8 cellular contexts compared by ENCODE assay signal in genomic region chrX:7147431-7147977, GRCh38. TPM values are rescaled to one million over a fixed set of nuclear protein-coding genes. Genes with fewer than 3 reads are reported as not detected.
A peak's percentile ranks its signal among the peaks of the same experiment; 100 is the strongest.
DNase-seq lines count a peak whose midpoint lies in the region; ATAC-seq and TF ChIP-seq lines count a peak whose summit lies in the region.

STS (plus strand) TSS chrX:7147712; CDS start chrX:7253200, 105,488 bp downstream.

- H3K23ac ChIP-seq in IMR-90 (ENCODE audit: low read depth, low read length) = peak within 1 kb of the TSS; percentile 95
- no peak within 1 kb of the TSS for H3K23ac ChIP-seq in mesendoderm (ENCODE audit: low read length)

- H3K9ac ChIP-seq in IMR-90 (ENCODE audit: low read depth, low read length) (peak within 1 kb of the TSS; percentile 84), mesendoderm (ENCODE audit: low read length) (peak within 1 kb of the TSS; percentile 79)

- peak within 1 kb of the TSS; percentile 94 for H4K91ac ChIP-seq in IMR-90 (ENCODE audit: insufficient read depth, low read depth, low read length)

- H2AK5ac ChIP-seq in IMR-90 (ENCODE audit: low read depth, low read length) = peak within 1 kb of the TSS; percentile 75
- no peak within 1 kb of the TSS for H2AK5ac ChIP-seq in mesendoderm (ENCODE audit: low read length)

- dilution Hi-C loops in IMR-90 (cut with HindIII; ENCODE audit: low sequenced_read_pairs, unreplicated experiment) = no loop called here

- H2AK9ac ChIP-seq in IMR-90 (replicated peaks; ENCODE audit: low read depth, low read length, poor library complexity) = peak within 1 kb of the TSS; percentile 98

- TF ChIP-seq POLR2A in IMR-90 (IDR thresholded peaks at IDR 0.05; ENCODE audit: low read depth, low read length) = no peak

- H2BK15ac ChIP-seq in IMR-90 (ENCODE audit: low read depth, low read length) (peak within 1 kb of the TSS; percentile 81; the same call in 1 of the 3 replicates), mesendoderm (replicated peaks; ENCODE audit: low read depth) (no peak within 1 kb of the TSS)

- H3K36me3 Mint-ChIP-seq in activated CD4-positive, alpha-beta T cell treated with anti-CD3 and anti-CD28 coated beads, Interleukin-2, amount 10 ng/mL, durations not matched to agents 24 days and 14 days (ENCODE audit: low read depth) = peaks cover 2% of the 10 kb centered on the region

- H3K18ac ChIP-seq in IMR-90 (ENCODE audit: low read depth, low read length) (peak within 1 kb of the TSS; percentile 71), mesendoderm (ENCODE audit: low read length) (peak within 1 kb of the TSS; percentile 90)

- peak within 1 kb of the TSS; percentile 85 for H3K27ac ChIP-seq in IMR-90 (ENCODE audit: insufficient read depth, low read length)
- peak within 1 kb of the TSS; percentile 76 for H3K27ac ChIP-seq in ectodermal cell (ENCODE audit: insufficient read depth, low read depth, low read length, poor library complexity, severe bottlenecking)
- peak within 1 kb of the TSS; percentile 66 for H3K27ac ChIP-seq in mesendoderm (ENCODE audit: low read depth, low read length)

- peaks cover 4% of the 10 kb centered on the region; the same call in 1 of the 2 replicates for H4K20me1 ChIP-seq in IMR-90 (ENCODE audit: insufficient read depth, low read length)

- no peaks in the 10 kb centered on the region for H3K79me2 ChIP-seq in mesendoderm (ENCODE audit: control insufficient read depth, insufficient read depth, low read length)

- H3K4me2 ChIP-seq in IMR-90 (ENCODE audit: low read depth, low read length) (peak within 1 kb of the TSS; percentile 91), mesendoderm (ENCODE audit: low read length) (peak within 1 kb of the TSS; percentile 67)

- no peaks in the 10 kb centered on the region for H3K9me3 Mint-ChIP-seq in activated CD4-positive, alpha-beta T cell treated with anti-CD3 and anti-CD28 coated beads, Interleukin-2, amount 10 ng/mL, durations not matched to agents 24 days and 14 days

- H4K5ac ChIP-seq in IMR-90 (ENCODE audit: low read depth, low read length) (peak within 1 kb of the TSS; percentile 68), mesendoderm (ENCODE audit: low read length) (no peak within 1 kb of the TSS)

- no peak within 1 kb of the TSS; the same call in 1 of the 2 replicates for H2BK20ac ChIP-seq in IMR-90 (ENCODE audit: low read depth, low read length)

- H2AFZ ChIP-seq in IMR-90 (replicated peaks; ENCODE audit: low read length, poor library complexity) = peak within 1 kb of the TSS; percentile 98

- peaks cover 11% of the 10 kb centered on the region for H3K4me1 Mint-ChIP-seq in activated CD4-positive, alpha-beta T cell treated with anti-CD3 and anti-CD28 coated beads, Interleukin-2, amount 10 ng/mL, durations not matched to agents 24 days and 14 days

- H3K27ac Mint-ChIP-seq in activated CD4-positive, alpha-beta T cell treated with anti-CD3 and anti-CD28 coated beads, Interleukin-2, amount 10 ng/mL, durations not matched to agents 24 days and 14 days = peak within 1 kb of the TSS; percentile 85

- H3K79me1 ChIP-seq in IMR-90 (ENCODE audit: low read depth in 1 of 2, low read length in 2 of 2) (peaks cover 9 to 27% of the 10 kb centered on the region in 2 experiments; a peak in 3 of 4 replicates), mesendoderm (ENCODE audit: low read length) (no peaks in the 10 kb centered on the region)

- H3K9me3 ChIP-seq in IMR-90 (ENCODE audit: control insufficient read depth, insufficient read depth, low read length) (no peaks in the 10 kb centered on the region), ectodermal cell (ENCODE audit: control insufficient read depth, low read length) (no peaks in the 10 kb centered on the region)

- H2BK5ac ChIP-seq in IMR-90 (ENCODE audit: low read depth, low read length, poor library complexity, severe bottlenecking) (peak within 1 kb of the TSS; percentile 90), mesendoderm (ENCODE audit: low read length) (no peak within 1 kb of the TSS)

- H2BK120ac ChIP-seq in IMR-90 (ENCODE audit: low read depth, low read length) (peak within 1 kb of the TSS; percentile 88), mesendoderm (ENCODE audit: low read depth, low read length) (no peak within 1 kb of the TSS)

- no peaks in the 10 kb centered on the region for H3K27me3 Mint-ChIP-seq in activated CD4-positive, alpha-beta T cell treated with anti-CD3 and anti-CD28 coated beads, Interleukin-2, amount 10 ng/mL, durations not matched to agents 24 days and 14 days

- CTCF ChIA-PET in IMR-90 (lab: Yijun Ruan, JAX) = no interaction called here

- peak within 1 kb of the TSS; percentile 77 for H3K56ac ChIP-seq in IMR-90 (ENCODE audit: extremely low read depth, insufficient read depth, low read length)
- H3K56ac ChIP-seq in mesendoderm (ENCODE audit: low read length) = peak within 1 kb of the TSS; percentile 89

- ATAC-seq in GM21528 (IDR thresholded peaks at IDR 0.05; ENCODE audit: low FRiP score, unreplicated experiment) (peak; percentile 54), IMR-90 (ENCODE audit: low read depth) (peak; percentile 58)

- DNase-seq in Daoy (ENCODE audit: low read depth) (peak; percentile 5), IMR-90 (peak; percentile 14), mesendoderm (peak; percentile 46), NCI-H510A (lab: John Stamatoyannopoulos, UW) (no peak)
- DNase-seq in activated CD4-positive, alpha-beta T cell treated with anti-CD3 and anti-CD28 coated beads, Interleukin-2, amount 10 ng/mL, durations not matched to agents 24 days and 14 days = peak; percentile 76
- peak; percentile 0 to 35 for DNase-seq in stimulated activated CD8-positive, alpha-beta memory T cell treated with anti-CD3 and anti-CD28 coated beads, Interleukin-15, amount 100 ng/mL, for 4 hours (ENCODE audit: low read depth in 2 of 2)

- no peak for TF ChIP-seq CTCF in IMR-90 (conservative IDR thresholded peaks at IDR 0.05; ENCODE audit: low read depth, low read length)

- H3K4me1 ChIP-seq in IMR-90 (ENCODE audit: control insufficient read depth, insufficient read depth, low read length) (peaks cover 4% of the 10 kb centered on the region; the same call in 1 of the 2 replicates), ectodermal cell (ENCODE audit: control insufficient read depth, insufficient read depth, low read length) (no peaks in the 10 kb centered on the region), mesendoderm (ENCODE audit: control insufficient read depth, low read depth, low read length) (no peaks in the 10 kb centered on the region)

- H3K4me3 ChIP-seq in IMR-90 (ENCODE audit: insufficient read depth, low read depth, low read length) (peak within 1 kb of the TSS; percentile 70), ectodermal cell (ENCODE audit: insufficient read depth, low read depth, low read length) (peak within 1 kb of the TSS; percentile 71), mesendoderm (ENCODE audit: low read length) (peak within 1 kb of the TSS; percentile 61)

- TF ChIP-seq RAD21 in IMR-90 (IDR thresholded peaks at IDR 0.05; ENCODE audit: low read length) = no peak

- no TSS peak for BruUV-seq in IMR-90 (replicated peaks; lab: Mats Ljungman, UMichigan)

- H3K4ac ChIP-seq in IMR-90 (ENCODE audit: low read depth, low read length) (peak within 1 kb of the TSS; percentile 90), mesendoderm (ENCODE audit: low read depth, low read length) (no peak within 1 kb of the TSS)

- peak within 1 kb of the TSS; percentile 71 to 97 for H4K8ac ChIP-seq in IMR-90 (ENCODE audit: low read depth in 2 of 2, low read length in 2 of 2)
- H4K8ac ChIP-seq in mesendoderm (ENCODE audit: low read depth, low read length) = no peak within 1 kb of the TSS

- intact Hi-C loops in IMR-90 (cut with micrococcal nuclease) = loop anchor here (5.0 kb wide), 1 partner anchor 440 kb away; no protein-coding TSS in a partner anchor
- intact Hi-C loops in activated CD4-positive, alpha-beta T cell treated with anti-CD3 and anti-CD28 coated beads, Interleukin-2, amount 10 ng/mL, durations not matched to agents 24 days and 14 days (cut with micrococcal nuclease) = loop anchor here (2.0 to 5.0 kb wide), 2 partner anchors 63 to 780 kb away; partner anchors contain the start of gene PNPLA4

- POLR2A ChIA-PET in IMR-90 (lab: Charles Lee; ENCODE audit: unreplicated experiment) = no interaction called here

- H3K14ac ChIP-seq in IMR-90 (replicated peaks; ENCODE audit: low read depth, low read length) = peak within 1 kb of the TSS; percentile 94

- peaks cover 2% of the 10 kb centered on the region; the same call in 1 of the 2 replicates for H3K9me1 ChIP-seq in IMR-90 (ENCODE audit: insufficient read depth, low read length)

- H3K36me3 ChIP-seq in IMR-90 (ENCODE audit: control insufficient read depth, insufficient read depth, low read length) (no peaks in the 10 kb centered on the region), ectodermal cell (ENCODE audit: control insufficient read depth, insufficient read depth, low read length) (no peaks in the 10 kb centered on the region), mesendoderm (ENCODE audit: control insufficient read depth, insufficient read depth, low read length) (no peaks in the 10 kb centered on the region)

- H3K27me3 ChIP-seq in IMR-90 (ENCODE audit: control insufficient read depth, insufficient read depth, low read length) (no peaks in the 10 kb centered on the region), ectodermal cell (ENCODE audit: control insufficient read depth, insufficient read depth, low read length, poor library complexity, severe bottlenecking) (no peaks in the 10 kb centered on the region), mesendoderm (ENCODE audit: insufficient read depth, low read length, poor library complexity) (no peaks in the 10 kb centered on the region)

- 2% methylated on average over 15 of the region's 61 CpGs; no CpG with 5 or more reads in 1 of the 2 experiments for WGBS in IMR-90 (ENCODE audit: extremely low coverage in 2 of 2, insufficient read length in 1 of 2), 2 experiments
- 0% methylated on average over 61 of the region's 61 CpGs for WGBS in ectodermal cell, 2 experiments
- WGBS in mesendoderm (ENCODE audit: extremely low coverage, insufficient coverage, low lambda C conversion rate) = no CpG with 5 or more reads among the region's 61 CpGs

- H3K4me3 Mint-ChIP-seq in activated CD4-positive, alpha-beta T cell treated with anti-CD3 and anti-CD28 coated beads, Interleukin-2, amount 10 ng/mL, durations not matched to agents 24 days and 14 days = peak within 1 kb of the TSS; percentile 85

- in situ Hi-C loops in IMR-90 (cut with MboI; ENCODE audit: low sequenced_read_pairs) = no loop called here

TF ChIP-seq in IMR-90, 13 proteins besides CTCF, POLR2A, EP300 and RAD21 (continues in another document):
- peak; percentile 76 for TF ChIP-seq MXI1 (IDR thresholded peaks at IDR 0.05; ENCODE audit: borderline replicate concordance, low read depth, low read length)

RNA-seq across cellular contexts. Expression of gene STS, which starts in this region (rescaled TPM):
- total RNA-seq in Daoy (2014; rRNA removed; shearing (Covaris generic)) = 0.51 and 1.5 TPM in 2 replicates
- total RNA-seq in IMR-90 (2012; rRNA removed) = 3.4 and 3.6 TPM in 2 replicates
- polyA plus RNA-seq in IMR-90 (2012; rRNA removed) = 2.4 and 2.6 TPM in 2 replicates
- polyA plus RNA-seq in IMR-90 (2012; cell fraction: cytosol; rRNA removed) = 0.96 and 1.2 TPM in 2 replicates
- polyA plus RNA-seq in IMR-90 (2012; cell fraction: nucleus; rRNA removed; ENCODE audit: low replicate concordance) = 0.35 and 1.4 TPM in 2 replicates
- total RNA-seq in activated CD4-positive, alpha-beta T cell treated with anti-CD3 and anti-CD28 coated beads, Interleukin-2, amount 10 ng/mL, durations not matched to agents 24 days and 14 days = 0.86 and 1.0 TPM in 2 replicates
- 2.4 TPM for polyA plus RNA-seq in ectodermal cell (2013, experiment 1 of 4)
- polyA plus RNA-seq in ectodermal cell (2013, experiment 2 of 4) = 2.3 TPM
- polyA plus RNA-seq in ectodermal cell (2013, experiment 3 of 4) = 1.2 TPM
- polyA plus RNA-seq in ectodermal cell (2013, experiment 4 of 4) = 1.6 TPM
- polyA plus RNA-seq in mesendoderm (2013, experiment 1 of 2) = 2.1 TPM
- polyA plus RNA-seq in mesendoderm (2013, experiment 2 of 2) = 2.1 TPM
